20 cellular contexts compared by ENCODE assay signal in genomic region chr1:5628416-5628815, GRCh38.
"Had no signal": no experiment of that assay in that cellular context is flagged by ENCODE, and none has a peak within 500 bp of the region (broad histone marks: within the 10 kb centered on the region; RNA-seq: fewer than 3 reads in every experiment).

No MANE protein-coding gene starts in this region.

- H3K4me3 ChIP-seq: colonic mucosa, gastroesophageal sphincter, heart left ventricle, hepatocyte, left ventricle myocardium inferior, lower lobe of right lung had no signal

- H3K4me1 ChIP-seq: colonic mucosa, foreskin keratinocyte, gastroesophageal sphincter, heart left ventricle, left ventricle myocardium inferior, lower lobe of right lung had no signal

- H3K9me3 ChIP-seq: colonic mucosa, lower lobe of right lung had no signal

- H3K36me3 ChIP-seq: colonic mucosa, gastroesophageal sphincter, heart left ventricle, left ventricle myocardium inferior, lower lobe of right lung had no signal

- DNase-seq: cerebellar nuclear complex; colonic mucosa; cortex of kidney; effector CD8-positive, alpha-beta T cell; effector memory CD8-positive, alpha-beta T cell; endodermal cell; erythroblast; foreskin keratinocyte; heart left ventricle; hypothalamus; immature natural killer cell; left cardiac atrium; left ventricle myocardium inferior; lower lobe of right lung; mesenchymal stem cell had no signal

- ATAC-seq: effector memory CD8-positive, alpha-beta T cell; esophagus mucosa; foreskin keratinocyte; gastroesophageal sphincter; heart left ventricle; left cardiac atrium; left lobe of liver; lower lobe of right lung had no signal

- H3K27me3 ChIP-seq: colonic mucosa, foreskin keratinocyte had no signal

- H3K27ac ChIP-seq: colonic mucosa, epithelial cell of prostate, foreskin keratinocyte, gastroesophageal sphincter, heart left ventricle, hepatocyte, left ventricle myocardium inferior, lower lobe of right lung had no signal
